Comparison of ENCODE assay signal across 18 cellular contexts in the genomic region with DNA sequence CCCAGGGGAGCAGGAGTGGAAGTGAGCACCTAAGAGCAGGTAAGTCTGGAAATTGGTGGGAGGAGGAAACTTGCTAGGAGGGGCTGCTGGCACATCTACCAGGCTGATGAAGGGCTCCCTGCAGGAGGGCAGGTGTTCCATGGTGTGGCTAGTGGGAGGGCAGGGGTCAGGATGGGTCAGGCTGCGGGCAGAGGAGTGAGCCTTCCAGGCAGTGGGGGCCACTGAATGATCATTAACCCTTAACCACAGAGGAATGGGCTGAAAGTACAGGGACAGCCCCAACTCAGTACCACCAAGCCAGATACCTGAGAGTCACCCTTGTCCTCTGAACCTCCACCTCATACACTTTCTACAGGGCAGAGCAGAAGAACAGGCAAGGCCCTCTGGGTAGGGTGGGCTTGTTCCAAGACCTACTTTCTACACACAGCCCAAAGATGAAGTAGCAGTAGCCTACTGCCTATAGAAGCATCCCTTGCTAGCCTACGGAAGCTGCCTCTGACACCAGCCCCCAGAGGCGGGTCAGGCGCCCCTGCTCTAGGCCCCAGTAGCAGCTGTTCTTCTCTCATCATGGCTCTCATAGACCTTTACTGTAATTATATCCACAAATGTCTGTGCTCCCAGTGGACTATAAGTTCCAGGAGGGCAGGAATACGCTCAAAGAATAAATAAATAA. TPM values are rescaled to one million over a fixed set of nuclear protein-coding genes. Genes with fewer than 3 reads are reported as not detected.
A peak's percentile ranks its signal among the peaks of the same experiment; 100 is the strongest.
DNase-seq lines count a peak whose midpoint lies in the region; ATAC-seq and TF ChIP-seq lines count a peak whose summit lies in the region.
"Had no signal": no experiment of that assay in that cellular context is flagged by ENCODE, and none has a peak within 500 bp of the region (broad histone marks: within the 10 kb centered on the region; RNA-seq: fewer than 3 reads in every experiment).

No MANE protein-coding gene starts in this region.

- H3K27ac Mint-ChIP-seq in neural crest cell (ENCODE audit: unreplicated experiment) (peak overlapping the region; percentile 57), type B pancreatic cell (no peak overlapping the region)
- H3K27ac Mint-ChIP-seq: B cell had no signal

- TF ChIP-seq CTCF in neural crest cell (conservative IDR thresholded peaks at IDR 0.05) (no peak), type B pancreatic cell (conservative IDR thresholded peaks at IDR 0.05) (no peak), Peyer's patch (IDR thresholded peaks at IDR 0.05) (no peak)

- H3K36me3 ChIP-seq in SJCRH30 (no peaks in the 10 kb centered on the region), Peyer's patch (no peaks in the 10 kb centered on the region)

- H3K9me3 ChIP-seq in SJCRH30 (replicated peaks) (no peaks in the 10 kb centered on the region), Peyer's patch (no peaks in the 10 kb centered on the region)

- H3K27me3 ChIP-seq in SJCRH30 = no peaks in the 10 kb centered on the region
- H3K27me3 ChIP-seq in Peyer's patch = peaks cover 0 to 4% of the 10 kb centered on the region in 2 donors

- H3K4me1 Mint-ChIP-seq in neural crest cell (peaks cover 9% of the 10 kb centered on the region), type B pancreatic cell (ENCODE audit: unreplicated experiment) (no peaks in the 10 kb centered on the region)

- H3K4me3 Mint-ChIP-seq in neural crest cell = peak overlapping the region; percentile 60
- peak overlapping the region; percentile 19 for H3K4me3 Mint-ChIP-seq in type B pancreatic cell
- H3K4me3 Mint-ChIP-seq: B cell had no signal

- DNase-seq in NCI-H524 (lab: John Stamatoyannopoulos, UW) = peak; percentile 39 to 59
- DNase-seq in NCI-H524 treated with DMSO at 0.1 percent for 48 hours (lab: John Stamatoyannopoulos, UW) = no peak
- DNase-seq in SJCRH30 = peak; percentile 23 to 47
- DNase-seq in neural crest cell (ENCODE audit: low read depth, low spot score) = no peak
- DNase-seq in type B pancreatic cell (ENCODE audit: extremely low spot score, unreplicated experiment) = no peak
- no peak for DNase-seq in Peyer's patch
- DNase-seq: 8988T, GM23248, HCEC 1CT, NCI-H1105, NCI-H2081 treated with DMSO at 0.1 percent for 48 hours, NCI-H510A treated with DMSO at 0.1 percent for 48 hours, PC-3, SIG-M5 had no signal

- H3K4me1 ChIP-seq in SJCRH30 (peaks cover 4% of the 10 kb centered on the region), Peyer's patch (peaks cover 0 to 17% (median 4%) of the 10 kb centered on the region in 4 donors)

- TF ChIP-seq POLR2A in Peyer's patch (IDR thresholded peaks at IDR 0.05) = no peak

- H3K27ac ChIP-seq in SJCRH30 (no peak overlapping the region), Peyer's patch (no peak overlapping the region)
- H3K27ac ChIP-seq: GM23248, RWPE1 had no signal

- H3K36me3 Mint-ChIP-seq in neural crest cell (ENCODE audit: low read depth) (no peaks in the 10 kb centered on the region), type B pancreatic cell (no peaks in the 10 kb centered on the region)

- no peak for ATAC-seq in HG03354 (IDR thresholded peaks at IDR 0.05; ENCODE audit: poor library complexity, severe bottlenecking, unreplicated experiment)
- no peak for ATAC-seq in GM18511 (IDR thresholded peaks at IDR 0.05; ENCODE audit: unreplicated experiment)
- ATAC-seq: PC-3 had no signal

- H3K9me3 Mint-ChIP-seq in neural crest cell = no peaks in the 10 kb centered on the region
- no peaks in the 10 kb centered on the region for H3K9me3 Mint-ChIP-seq in type B pancreatic cell

- H3K4me3 ChIP-seq in SJCRH30 (no peak overlapping the region), Peyer's patch (no peak overlapping the region)
- H3K4me3 ChIP-seq: GM23248 had no signal

- peaks cover 26% of the 10 kb centered on the region for H3K27me3 Mint-ChIP-seq in neural crest cell (ENCODE audit: low read depth)
- peaks cover 15% of the 10 kb centered on the region for H3K27me3 Mint-ChIP-seq in type B pancreatic cell

RNA-seq across cellular contexts. Expression of a gene that starts 4.6 kb away (rescaled TPM):
- 0.58 and 1.4 TPM in 2 replicates for total RNA-seq in SJCRH30 (2014; rRNA removed; shearing (Covaris generic))
- total RNA-seq in neural crest cell (15.5 and 18.1 TPM in 2 replicates), type B pancreatic cell (ENCODE audit: low replicate concordance) (21.2 and 48.2 TPM in 2 replicates), Peyer's patch (1 to 10 TPM in 1 of 4 donors, under 1 TPM in 3; 0.53 to 1.2 (median 0.81) TPM)
- total RNA-seq: B cell had no signal

Comparison
In these comparisons a context has a peak if more than half of its experiments do, and no peak if none do; other contexts are left out.
1. DNase-seq: peak in NCI-H524 (2 of 2) and SJCRH30 (2 of 2); none in NCI-H524 treated with DMSO at 0.1 percent for 48 hours (single experiment), neural crest cell (single experiment), type B pancreatic cell (single experiment) and Peyer's patch (0 of 3).